Comparison of ENCODE assay signal across 8 cellular contexts in genomic region chr3:190585771-190586630, GRCh38.
DNase-seq lines count a peak whose midpoint lies in the region; ATAC-seq and TF ChIP-seq lines count a peak whose summit lies in the region.

No MANE protein-coding gene starts in this region.

- no peaks in the 10 kb centered on the region for H3K27me3 Mint-ChIP-seq in chondrocyte (ENCODE audit: low read depth)
- no peaks in the 10 kb centered on the region for H3K27me3 Mint-ChIP-seq in neural crest cell (ENCODE audit: low read depth)

- H3K27ac Mint-ChIP-seq in chondrocyte (ENCODE audit: unreplicated experiment) (peak overlapping the region; percentile 87), neural crest cell (ENCODE audit: unreplicated experiment) (peak overlapping the region; percentile 63)

- H3K36me3 Mint-ChIP-seq in chondrocyte (ENCODE audit: low read depth) (peaks cover 7% of the 10 kb centered on the region), neural crest cell (ENCODE audit: low read depth) (no peaks in the 10 kb centered on the region)

- H3K4me3 Mint-ChIP-seq in chondrocyte (ENCODE audit: unreplicated experiment) (no peak overlapping the region), neural crest cell (no peak overlapping the region)

- H3K4me1 Mint-ChIP-seq in chondrocyte (ENCODE audit: low read depth), result peaks cover 29% of the 10 kb centered on the region
- peaks cover 13% of the 10 kb centered on the region for H3K4me1 Mint-ChIP-seq in neural crest cell

- ATAC-seq in HG03108 (IDR thresholded peaks at IDR 0.05; ENCODE audit: unreplicated experiment), result peak; percentile 4

- peak; percentile 94 for DNase-seq in Daoy (ENCODE audit: low read depth)
- peak; percentile 59 for DNase-seq in SW480 (ENCODE audit: low spot score)
- DNase-seq in chondrocyte (ENCODE audit: low spot score), result no peak
- no peak for DNase-seq in neural crest cell (ENCODE audit: low read depth, low spot score)
- DNase-seq in NCI-H510A treated with DMSO at 0.1 percent for 48 hours (lab: John Stamatoyannopoulos, UW), result no peak
- no peak for DNase-seq in GF-D8 (lab: John Stamatoyannopoulos, UW)
- no peak for DNase-seq in NCI-H1417 treated with DMSO at 0.1 percent for 48 hours (lab: John Stamatoyannopoulos, UW)

- no peaks in the 10 kb centered on the region for H3K9me3 Mint-ChIP-seq in chondrocyte (ENCODE audit: low read depth)
- no peaks in the 10 kb centered on the region for H3K9me3 Mint-ChIP-seq in neural crest cell

- TF ChIP-seq CTCF in chondrocyte (IDR thresholded peaks at IDR 0.05) (no peak), neural crest cell (conservative IDR thresholded peaks at IDR 0.05) (no peak)

Comparison
In these comparisons a context has a peak if more than half of its experiments do, and no peak if none do; other contexts are left out.
1. DNase-seq: peak in Daoy (single experiment) and SW480 (single experiment); none in chondrocyte (single experiment), neural crest cell (single experiment), NCI-H510A treated with DMSO at 0.1 percent for 48 hours (single experiment), GF-D8 (single experiment) and NCI-H1417 treated with DMSO at 0.1 percent for 48 hours (single experiment).